Comparison of ENCODE assay signal across 25 cellular contexts in genomic region chr5:72917371-72917776, GRCh38.
"Had no signal": no experiment of that assay in that cellular context is flagged by ENCODE, and none has a peak within 500 bp of the region (broad histone marks: within the 10 kb centered on the region; RNA-seq: fewer than 3 reads in every experiment).

No MANE protein-coding gene starts in this region.

- H3K36me3 Mint-ChIP-seq: activated CD4-positive, alpha-beta memory T cell treated with anti-CD3 and anti-CD28 coated beads for 36 hours; brain; immature natural killer cell; natural killer cell; stimulated activated naive B cell treated with anti-CD40 and anti-IgM and Interleukin-4, amounts not matched to agents 10 μg/mL and 1 μg/mL and 100 μg/mL, for 72 hours had no signal

- H3K27me3 ChIP-seq: hepatocyte, transverse colon, vagina had no signal

- H3K79me2 ChIP-seq: hepatocyte had no signal

- H3K4me2 ChIP-seq: hepatocyte had no signal

- H3K27ac Mint-ChIP-seq: activated B cell treated with CpG ODN at 0.5 μM for 24 hours; activated CD4-positive, alpha-beta memory T cell treated with anti-CD3 and anti-CD28 coated beads for 36 hours; activated CD4-positive, alpha-beta T cell treated with anti-CD3 and anti-CD28 coated beads for 36 hours; activated naive CD4-positive, alpha-beta T cell treated with anti-CD3 and anti-CD28 coated beads for 36 hours; activated T-cell treated with anti-CD3 and anti-CD28 coated beads, Interleukin-2, amount 50 U/mL, for 72 hours; dendritic cell treated with granulocyte-macrophage colony-stimulating factor and Interleukin-4, amounts not matched to agents 40 ng/mL and 50 ng/mL, for 4 days; immature natural killer cell; natural killer cell; progenitor cell of endocrine pancreas had no signal

- ATAC-seq: activated CD4-positive, alpha-beta T cell treated with anti-CD3 and anti-CD28 coated beads for 36 hours; activated T-cell treated with anti-CD3 and anti-CD28 coated beads, Interleukin-2, amount 50 U/mL, for 72 hours; left lobe of liver; natural killer cell; stimulated activated naive B cell treated with anti-CD40 and anti-IgM and Interleukin-4, amounts not matched to agents 10 μg/mL and 1 μg/mL and 100 μg/mL, for 72 hours had no signal

- H3K4me3 ChIP-seq: hepatocyte, transverse colon, vagina had no signal

- H3K27me3 Mint-ChIP-seq: activated B cell treated with CpG ODN at 0.5 μM for 24 hours; activated CD4-positive, alpha-beta memory T cell treated with anti-CD3 and anti-CD28 coated beads for 36 hours; activated CD4-positive, alpha-beta T cell treated with anti-CD3 and anti-CD28 coated beads for 36 hours; brain; progenitor cell of endocrine pancreas; stimulated activated naive B cell treated with anti-CD40 and anti-IgM and Interleukin-4, amounts not matched to agents 10 μg/mL and 1 μg/mL and 100 μg/mL, for 72 hours had no signal

- H3K9me3 ChIP-seq: transverse colon, vagina had no signal

- H3K4me1 Mint-ChIP-seq: activated B cell treated with CpG ODN at 0.5 μM for 24 hours; activated CD4-positive, alpha-beta T cell treated with anti-CD3 and anti-CD28 coated beads for 36 hours; immature natural killer cell; natural killer cell; stimulated activated naive B cell treated with anti-CD40 and anti-IgM and Interleukin-4, amounts not matched to agents 10 μg/mL and 1 μg/mL and 100 μg/mL, for 72 hours had no signal

- DNase-seq: activated B cell treated with CpG ODN at 0.5 μM for 24 hours; activated CD4-positive, alpha-beta memory T cell treated with anti-CD3 and anti-CD28 coated beads for 36 hours; activated CD4-positive, alpha-beta T cell treated with anti-CD3 and anti-CD28 coated beads for 36 hours; activated effector memory CD4-positive, alpha-beta T cell treated with Interleukin-2 at 50 U/mL for 16 hours; activated naive CD4-positive, alpha-beta T cell treated with anti-CD3 and anti-CD28 coated beads for 36 hours; activated T-cell treated with anti-CD3 and anti-CD28 coated beads, Interleukin-2, amount 50 U/mL, for 72 hours; aorta; effector CD4-positive, alpha-beta T cell; foreskin fibroblast; immature natural killer cell; midbrain; natural killer cell; retina; stimulated activated CD4-positive, alpha-beta T cell treated with anti-CD3 and anti-CD28 coated beads, Interleukin-2, amount 100 ng/mL, for 48 hours; stimulated activated CD8-positive, alpha-beta memory T cell treated with anti-CD3 and anti-CD28 coated beads, Interleukin-4, amount 100 ng/mL, for 48 hours; stimulated activated naive B cell treated with anti-CD40 and anti-IgM and Interleukin-4, amounts not matched to agents 10 μg/mL and 1 μg/mL and 100 μg/mL, for 72 hours; T1000; transverse colon had no signal

- FAIRE-seq: endometrium had no signal

- H3K4me1 ChIP-seq: vagina had no signal

- H3K36me3 ChIP-seq: transverse colon, vagina had no signal

- H3K27ac ChIP-seq: hepatocyte, transverse colon, vagina had no signal

- H3K9me3 Mint-ChIP-seq: activated B cell treated with CpG ODN at 0.5 μM for 24 hours; activated CD4-positive, alpha-beta memory T cell treated with anti-CD3 and anti-CD28 coated beads for 36 hours; activated naive CD4-positive, alpha-beta T cell treated with anti-CD3 and anti-CD28 coated beads for 36 hours; activated T-cell treated with anti-CD3 and anti-CD28 coated beads, Interleukin-2, amount 50 U/mL, for 72 hours; brain; dendritic cell treated with granulocyte-macrophage colony-stimulating factor and Interleukin-4, amounts not matched to agents 40 ng/mL and 50 ng/mL, for 4 days; immature natural killer cell; natural killer cell; stimulated activated naive B cell treated with anti-CD40 and anti-IgM and Interleukin-4, amounts not matched to agents 10 μg/mL and 1 μg/mL and 100 μg/mL, for 72 hours had no signal

- H2AFZ ChIP-seq: hepatocyte had no signal

- H3K4me3 Mint-ChIP-seq: activated B cell treated with CpG ODN at 0.5 μM for 24 hours; activated CD4-positive, alpha-beta memory T cell treated with anti-CD3 and anti-CD28 coated beads for 36 hours; activated CD4-positive, alpha-beta T cell treated with anti-CD3 and anti-CD28 coated beads for 36 hours; activated naive CD4-positive, alpha-beta T cell treated with anti-CD3 and anti-CD28 coated beads for 36 hours; activated T-cell treated with anti-CD3 and anti-CD28 coated beads, Interleukin-2, amount 50 U/mL, for 72 hours; brain; dendritic cell treated with granulocyte-macrophage colony-stimulating factor and Interleukin-4, amounts not matched to agents 40 ng/mL and 50 ng/mL, for 4 days; immature natural killer cell; natural killer cell; stimulated activated naive B cell treated with anti-CD40 and anti-IgM and Interleukin-4, amounts not matched to agents 10 μg/mL and 1 μg/mL and 100 μg/mL, for 72 hours had no signal
